ENCODE assay signal across 38 cellular contexts in the genomic region with DNA sequence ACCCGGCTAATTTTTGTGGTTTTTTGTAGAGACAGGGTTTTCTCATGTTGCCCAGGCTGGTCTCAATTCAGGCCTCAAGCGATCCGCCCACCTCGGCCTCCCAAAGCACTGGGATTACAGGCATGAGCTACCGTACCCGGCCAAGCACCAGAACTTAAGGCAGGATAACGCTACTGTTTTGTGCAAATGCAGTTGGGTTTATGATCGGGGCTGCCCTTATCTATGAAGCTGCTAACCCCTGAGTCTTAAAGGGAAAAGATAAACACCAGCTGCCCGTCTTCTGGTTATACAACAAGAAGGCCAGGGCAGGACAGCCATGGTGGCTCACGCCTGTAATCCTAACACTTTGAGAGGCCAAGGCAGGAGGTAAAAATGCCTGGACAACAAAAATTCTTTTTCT. TPM values are rescaled to one million over a fixed set of nuclear protein-coding genes. Genes with fewer than 3 reads are reported as not detected.
"Had no signal": no experiment of that assay in that cellular context is flagged by ENCODE, and none has a peak within 500 bp of the region (broad histone marks: within the 10 kb centered on the region; RNA-seq: fewer than 3 reads in every experiment).

No MANE protein-coding gene starts in this region.

- H3K27ac ChIP-seq: adrenal gland, body of pancreas, epithelial cell of prostate, foreskin keratinocyte, gastrocnemius medialis, heart right ventricle, VCaP had no signal

- H3K4me3 ChIP-seq: adrenal gland, body of pancreas, gastrocnemius medialis, heart right ventricle had no signal

- H3K9me3 ChIP-seq: adrenal gland, body of pancreas, gastrocnemius medialis, heart right ventricle had no signal

- H3K4me1 ChIP-seq: adrenal gland, body of pancreas, foreskin keratinocyte, gastrocnemius medialis, heart right ventricle had no signal

- H3K27me3 ChIP-seq: adrenal gland, body of pancreas, foreskin keratinocyte, gastrocnemius medialis, heart right ventricle had no signal

- H3K27me3 Mint-ChIP-seq: activated B cell treated with CpG ODN at 0.5 μM for 24 hours; activated CD4-positive, alpha-beta memory T cell treated with anti-CD3 and anti-CD28 coated beads for 36 hours; activated CD8-positive, alpha-beta memory T cell treated with anti-CD3 and anti-CD28 coated beads, Interleukin-2, amount 10 ng/mL, durations not matched to agents 7 days and 5 days; activated naive CD4-positive, alpha-beta T cell treated with anti-CD3 and anti-CD28 coated beads, Interleukin-2, amount 50 U/mL, for 24 hours; activated naive CD8-positive, alpha-beta T cell treated with anti-CD3 and anti-CD28 coated beads for 36 hours; activated naive CD8-positive, alpha-beta T cell treated with anti-CD3 and anti-CD28 coated beads, Interleukin-2, amount 50 U/mL, for 24 hours had no signal

- H3K9me3 Mint-ChIP-seq: activated B cell treated with CpG ODN at 0.5 μM for 24 hours; activated CD4-positive, alpha-beta memory T cell treated with anti-CD3 and anti-CD28 coated beads for 36 hours; activated naive CD4-positive, alpha-beta T cell treated with anti-CD3 and anti-CD28 coated beads for 36 hours; activated naive CD4-positive, alpha-beta T cell treated with anti-CD3 and anti-CD28 coated beads, Interleukin-2, amount 50 U/mL, for 24 hours; activated naive CD8-positive, alpha-beta T cell treated with anti-CD3 and anti-CD28 coated beads for 36 hours; activated naive CD8-positive, alpha-beta T cell treated with anti-CD3 and anti-CD28 coated beads, Interleukin-2, amount 50 U/mL, for 24 hours; activated T-helper 1 cell treated with anti-CD3 and anti-CD28 coated beads, Interleukin-12 subunit alpha, Interleukin-12 subunit beta, Interleukin-2, Interleukin-4 antibody, amounts not matched to agents 30 ng/mL and 10 ng/mL and 1 ng/mL, durations not matched to agents 14 hours and 24 hours and 36 hours; activated T-helper 2 cell treated with anti-CD3 and anti-CD28 coated beads, Interferon-gamma antibody, Interleukin-2, Interleukin-4, amounts not matched to agents 10 μg/mL and 5 μg/mL and 100 μg/mL, durations not matched to agents 14 hours and 24 hours and 36 hours had no signal

- ATAC-seq: activated CD4-positive, CD25-positive, alpha-beta regulatory T cell treated with anti-CD3 and anti-CD28 coated beads, Interleukin-2, amount 50 U/mL, for 24 hours; activated CD8-positive, alpha-beta memory T cell treated with anti-CD3 and anti-CD28 coated beads, Interleukin-2, amount 10 ng/mL, durations not matched to agents 7 days and 5 days; activated CD8-positive, alpha-beta T cell treated with anti-CD3 and anti-CD28 coated beads, Interleukin-2, amount 10 ng/mL, durations not matched to agents 7 days and 5 days; activated naive CD8-positive, alpha-beta T cell treated with anti-CD3 and anti-CD28 coated beads, Interleukin-2, amount 50 U/mL, for 24 hours; body of pancreas; esophagus mucosa; foreskin keratinocyte; gastrocnemius medialis; heart right ventricle had no signal

- FAIRE-seq: colon, endometrium, endothelial cell of umbilical vein, TTC549 had no signal

- H3K4me1 Mint-ChIP-seq: activated B cell treated with CpG ODN at 0.5 μM for 24 hours; activated CD8-positive, alpha-beta memory T cell treated with anti-CD3 and anti-CD28 coated beads, Interleukin-2, amount 10 ng/mL, durations not matched to agents 7 days and 5 days; activated naive CD4-positive, alpha-beta T cell treated with anti-CD3 and anti-CD28 coated beads, Interleukin-2, amount 50 U/mL, for 24 hours; activated naive CD8-positive, alpha-beta T cell treated with anti-CD3 and anti-CD28 coated beads for 36 hours; activated naive CD8-positive, alpha-beta T cell treated with anti-CD3 and anti-CD28 coated beads, Interleukin-2, amount 50 U/mL, for 24 hours had no signal

- DNase-seq: activated B cell treated with CpG ODN at 0.5 μM for 24 hours; activated CD4-positive, alpha-beta memory T cell treated with anti-CD3 and anti-CD28 coated beads for 36 hours; activated CD4-positive, alpha-beta T cell treated with anti-CD3 and anti-CD28 coated beads for 48 hours; activated CD8-positive, alpha-beta memory T cell treated with anti-CD3 and anti-CD28 coated beads, Interleukin-2, amount 10 ng/mL, durations not matched to agents 7 days and 5 days; activated CD8-positive, alpha-beta memory T cell treated with anti-CD3 and anti-CD28 coated beads, Interleukin-2, amount 50 U/mL, for 4 hours; activated CD8-positive, alpha-beta T cell treated with anti-CD3 and anti-CD28 coated beads, Interleukin-2, amount 10 ng/mL, durations not matched to agents 7 days and 5 days; activated effector memory CD4-positive, alpha-beta T cell treated with anti-CD3 and anti-CD28 coated beads, Interleukin-2, amount 50 U/mL, for 16 hours; activated naive CD4-positive, alpha-beta T cell treated with anti-CD3 and anti-CD28 coated beads for 36 hours; activated naive CD8-positive, alpha-beta T cell treated with anti-CD3 and anti-CD28 coated beads for 36 hours; activated naive CD8-positive, alpha-beta T cell treated with anti-CD3 and anti-CD28 coated beads, Interleukin-2, amount 50 U/mL, for 24 hours; activated T-cell treated with anti-CD3 and anti-CD28 coated beads, Interleukin-2, amount 50 U/mL, for 1 hour; activated T-cell treated with anti-CD3 and anti-CD28 coated beads, Interleukin-2, amount 50 U/mL, for 48 hours; adrenal gland; amygdala; aorta; body of pancreas; caudate nucleus; cortex of kidney; dermis blood vessel endothelial cell; effector CD4-positive, alpha-beta T cell; foreskin keratinocyte; gastrocnemius medialis; heart right ventricle; T-helper 1 cell; T-helper 2 cell had no signal

- H3K27ac Mint-ChIP-seq: activated B cell treated with CpG ODN at 0.5 μM for 24 hours; activated CD4-positive, alpha-beta memory T cell treated with anti-CD3 and anti-CD28 coated beads for 36 hours; activated CD8-positive, alpha-beta memory T cell treated with anti-CD3 and anti-CD28 coated beads, Interleukin-2, amount 10 ng/mL, durations not matched to agents 7 days and 5 days; activated CD8-positive, alpha-beta T cell treated with anti-CD3 and anti-CD28 coated beads, Interleukin-2, amount 10 ng/mL, durations not matched to agents 7 days and 5 days; activated naive CD4-positive, alpha-beta T cell treated with anti-CD3 and anti-CD28 coated beads for 36 hours; activated naive CD4-positive, alpha-beta T cell treated with anti-CD3 and anti-CD28 coated beads, Interleukin-2, amount 50 U/mL, for 24 hours; activated naive CD8-positive, alpha-beta T cell treated with anti-CD3 and anti-CD28 coated beads for 36 hours; activated naive CD8-positive, alpha-beta T cell treated with anti-CD3 and anti-CD28 coated beads, Interleukin-2, amount 50 U/mL, for 24 hours; activated T-helper 1 cell treated with anti-CD3 and anti-CD28 coated beads, Interleukin-12 subunit alpha, Interleukin-12 subunit beta, Interleukin-2, Interleukin-4 antibody, amounts not matched to agents 30 ng/mL and 10 ng/mL and 1 ng/mL, durations not matched to agents 14 hours and 24 hours and 36 hours; activated T-helper 2 cell treated with anti-CD3 and anti-CD28 coated beads, Interferon-gamma antibody, Interleukin-2, Interleukin-4, amounts not matched to agents 10 μg/mL and 5 μg/mL and 100 μg/mL, durations not matched to agents 14 hours and 24 hours and 36 hours had no signal

- H3K4me3 Mint-ChIP-seq: activated B cell treated with CpG ODN at 0.5 μM for 24 hours; activated CD4-positive, alpha-beta memory T cell treated with anti-CD3 and anti-CD28 coated beads for 36 hours; activated CD8-positive, alpha-beta memory T cell treated with anti-CD3 and anti-CD28 coated beads, Interleukin-2, amount 10 ng/mL, durations not matched to agents 7 days and 5 days; activated CD8-positive, alpha-beta T cell treated with anti-CD3 and anti-CD28 coated beads, Interleukin-2, amount 10 ng/mL, durations not matched to agents 7 days and 5 days; activated naive CD4-positive, alpha-beta T cell treated with anti-CD3 and anti-CD28 coated beads for 36 hours; activated naive CD4-positive, alpha-beta T cell treated with anti-CD3 and anti-CD28 coated beads, Interleukin-2, amount 50 U/mL, for 24 hours; activated naive CD8-positive, alpha-beta T cell treated with anti-CD3 and anti-CD28 coated beads for 36 hours; activated naive CD8-positive, alpha-beta T cell treated with anti-CD3 and anti-CD28 coated beads, Interleukin-2, amount 50 U/mL, for 24 hours; activated T-helper 1 cell treated with anti-CD3 and anti-CD28 coated beads, Interleukin-12 subunit alpha, Interleukin-12 subunit beta, Interleukin-2, Interleukin-4 antibody, amounts not matched to agents 30 ng/mL and 10 ng/mL and 1 ng/mL, durations not matched to agents 14 hours and 24 hours and 36 hours had no signal

RNA-seq across cellular contexts. Expression of gene TM6SF2, which starts 12.6 kb away (rescaled TPM):
- total RNA-seq: activated B cell treated with CpG ODN at 0.5 μM for 24 hours; activated CD4-positive, alpha-beta memory T cell treated with anti-CD3 and anti-CD28 coated beads for 36 hours; activated CD8-positive, alpha-beta memory T cell treated with anti-CD3 and anti-CD28 coated beads for 36 hours; activated CD8-positive, alpha-beta memory T cell treated with anti-CD3 and anti-CD28 coated beads, Interleukin-2, amount 10 ng/mL, durations not matched to agents 7 days and 5 days; activated CD8-positive, alpha-beta T cell treated with anti-CD3 and anti-CD28 coated beads, Interleukin-2, amount 10 ng/mL, durations not matched to agents 7 days and 5 days; activated naive CD4-positive, alpha-beta T cell treated with anti-CD3 and anti-CD28 coated beads for 36 hours; activated naive CD8-positive, alpha-beta T cell treated with anti-CD3 and anti-CD28 coated beads for 36 hours; activated T-helper 1 cell treated with anti-CD3 and anti-CD28 coated beads, Interleukin-12 subunit alpha, Interleukin-12 subunit beta, Interleukin-2, Interleukin-4 antibody, amounts not matched to agents 30 ng/mL and 10 ng/mL and 1 ng/mL, durations not matched to agents 14 hours and 24 hours and 36 hours; activated T-helper 2 cell treated with anti-CD3 and anti-CD28 coated beads, Interferon-gamma antibody, Interleukin-2, Interleukin-4, amounts not matched to agents 10 μg/mL and 5 μg/mL and 100 μg/mL, durations not matched to agents 14 hours and 24 hours and 36 hours; body of pancreas; dermis blood vessel endothelial cell; endothelial cell of umbilical vein; esophagus mucosa; foreskin keratinocyte; glomerular endothelial cell had no signal
